20 cellular contexts compared by ENCODE assay signal in the genomic region with DNA sequence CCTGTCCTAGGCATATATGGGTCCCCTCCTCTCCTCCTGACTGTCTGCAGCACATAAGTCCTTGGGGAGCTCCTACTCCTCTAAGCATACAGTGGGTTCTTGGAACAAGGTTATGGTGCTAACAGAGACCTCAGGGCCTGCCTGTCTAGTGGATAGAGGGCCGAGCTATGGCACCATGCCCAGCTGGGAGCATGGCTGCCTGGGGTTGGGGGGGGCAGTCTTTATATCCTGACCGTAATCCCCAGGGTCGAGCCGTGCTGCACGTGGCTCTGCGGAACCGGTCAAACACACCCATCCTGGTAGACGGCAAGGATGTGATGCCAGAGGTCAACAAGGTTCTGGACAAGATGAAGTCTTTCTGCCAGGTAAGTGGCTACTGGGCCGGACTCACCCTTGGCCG. TPM values are rescaled to one million over a fixed set of nuclear protein-coding genes. Genes with fewer than 3 reads are reported as not detected.
DNase-seq lines count a peak whose midpoint lies in the region; ATAC-seq, FAIRE-seq and TF ChIP-seq lines count a peak whose summit lies in the region.
"Had no signal": no experiment of that assay in that cellular context is flagged by ENCODE, and none has a peak within 500 bp of the region (broad histone marks: within the 10 kb centered on the region; RNA-seq: fewer than 3 reads in every experiment).

No MANE protein-coding gene starts in this region.

- DNase-seq in HepG2 (ENCODE audit: low spot score) (no peak), right lobe of liver (no peak), LNCaP clone FGC (ENCODE audit: low read depth) (peak; percentile 32), NCI-H1092 treated with DMSO at 0.1 percent for 48 hours (lab: John Stamatoyannopoulos, UW) (no peak), endodermal cell (no peak)
- DNase-seq in activated naive CD8-positive, alpha-beta T cell treated with anti-CD3 and anti-CD28 coated beads, Interleukin-2, amount 10 ng/mL, durations not matched to agents 7 days and 5 days, result no peak
- DNase-seq: activated CD4-positive, alpha-beta T cell treated with anti-CD3 and anti-CD28 coated beads for 4 hours; cortex of kidney; DMS 273 treated with DMSO at 0.1 percent for 48 hours; head of caudate nucleus; NCI-H1694 treated with DMSO at 0.1 percent for 48 hours; stimulated activated CD4-positive, alpha-beta T cell treated with anti-CD3 and anti-CD28 coated beads, Interleukin-12 subunit alpha, Interleukin-12 subunit beta, amount 100 ng/mL, for 4 hours had no signal

- 0 out of 6 replicates have a peak overlapping the region, but pooled peaks of 1 of the 3 experiments have one; percentile 7 for H3K4me3 ChIP-seq in HepG2 (replicated peaks in 1 of 3; ENCODE audit: insufficient read depth in 1 of 3, low read depth in 2 of 3, low read length in 3 of 3)
- H3K4me3 ChIP-seq in right lobe of liver, result no peak overlapping the region
- no peak overlapping the region for H3K4me3 ChIP-seq in LNCaP clone FGC (ENCODE audit: low read depth, low read length)
- H3K4me3 ChIP-seq in skeletal muscle tissue (ENCODE audit: low read length in 3 of 3), result peak overlapping the region in 2 of 3 donors; percentile 6 to 27
- H3K4me3 ChIP-seq in endodermal cell (ENCODE audit: low read length), result no peak overlapping the region
- H3K4me3 ChIP-seq: adrenal gland had no signal

- CTCF ChIA-PET in HepG2 (lab: Yijun Ruan, JAX; ENCODE audit: low intra/inter-chr PET ratio, low total read pairs), result no interaction called here

- H3K4me2 ChIP-seq in HepG2 (ENCODE audit: low read depth, low read length), result peak overlapping the region; percentile 43

- no peaks in the 10 kb centered on the region for H3K27me3 ChIP-seq in HepG2 (ENCODE audit: control insufficient read depth in 1 of 2, insufficient read depth in 2 of 2, low read length in 2 of 2)
- no peaks in the 10 kb centered on the region for H3K27me3 ChIP-seq in right lobe of liver
- no peaks in the 10 kb centered on the region for H3K27me3 ChIP-seq in skeletal muscle tissue (ENCODE audit: control insufficient read depth in 3 of 3, insufficient read depth in 3 of 3, low read length in 3 of 3)
- no peaks in the 10 kb centered on the region for H3K27me3 ChIP-seq in endodermal cell (ENCODE audit: control insufficient read depth, insufficient read depth, low read length, poor library complexity, severe bottlenecking)
- H3K27me3 ChIP-seq: adrenal gland had no signal

- peaks cover 29% of the 10 kb centered on the region for H4K20me1 ChIP-seq in HepG2 (ENCODE audit: insufficient read depth, low read length)

- H3K9me3 ChIP-seq in HepG2 (ENCODE audit: low read length), result no peaks in the 10 kb centered on the region
- no peaks in the 10 kb centered on the region for H3K9me3 ChIP-seq in right lobe of liver
- no peaks in the 10 kb centered on the region for H3K9me3 ChIP-seq in skeletal muscle tissue (ENCODE audit: control insufficient read depth in 3 of 3, low read length in 3 of 3)
- no peaks in the 10 kb centered on the region for H3K9me3 ChIP-seq in endodermal cell (ENCODE audit: control insufficient read depth, low read length)
- H3K9me3 ChIP-seq: adrenal gland had no signal

- no peak for TF ChIP-seq CTCF in HepG2 (CRISPR knock-in tag; IDR thresholded peaks at IDR 0.05)
- no peak for TF ChIP-seq CTCF in right lobe of liver (IDR thresholded peaks at IDR 0.05)
- TF ChIP-seq CTCF in LNCaP clone FGC (IDR thresholded peaks at IDR 0.05; ENCODE audit: control insufficient read depth, extremely low read depth, insufficient read depth), result no peak
- no peak for TF ChIP-seq CTCF in endodermal cell (conservative IDR thresholded peaks at IDR 0.05)

- H3K4me3 Mint-ChIP-seq in activated naive CD8-positive, alpha-beta T cell treated with anti-CD3 and anti-CD28 coated beads, Interleukin-2, amount 10 ng/mL, durations not matched to agents 7 days and 5 days, result peak overlapping the region; percentile 95
- H3K4me3 Mint-ChIP-seq in endodermal cell, result no peak overlapping the region
- H3K4me3 Mint-ChIP-seq: mesothelial cell of epicardium had no signal

- no peak overlapping the region for H3K9ac ChIP-seq in HepG2 (ENCODE audit: insufficient read depth, low read depth, low read length)
- peak overlapping the region in 2 of 3 donors; percentile 34 to 68 for H3K9ac ChIP-seq in skeletal muscle tissue (ENCODE audit: low read depth in 1 of 3, low read length in 3 of 3)
- H3K9ac ChIP-seq in endodermal cell (ENCODE audit: extremely low read depth, low read length, poor library complexity, severe bottlenecking), result no peak overlapping the region

- no peak for ATAC-seq in HepG2
- ATAC-seq in right lobe of liver, result no peak
- no peak for ATAC-seq in activated naive CD8-positive, alpha-beta T cell treated with anti-CD3 and anti-CD28 coated beads, Interleukin-2, amount 10 ng/mL, durations not matched to agents 7 days and 5 days (ENCODE audit: low read depth)
- no peak for ATAC-seq in GM19397 (IDR thresholded peaks at IDR 0.05; ENCODE audit: unreplicated experiment)
- ATAC-seq: left lobe of liver had no signal

- TF ChIP-seq EP300 in HepG2 (IDR thresholded peaks at IDR 0.05; ENCODE audit: low read depth in 2 of 2, low read length in 2 of 2) (no peak), HepG2 (CRISPR knock-in tag; IDR thresholded peaks at IDR 0.05; ENCODE audit: borderline replicate concordance) (no peak)

- H2AFZ ChIP-seq in HepG2 (ENCODE audit: low read length), result no peak overlapping the region

- no peak for FAIRE-seq in HepG2 (lab: Jason Lieb, UNC)
- FAIRE-seq: bronchial epithelial cell, TTC549 had no signal

- TF ChIP-seq POLR2A in HepG2 (IDR thresholded peaks at IDR 0.05; ENCODE audit: insufficient read depth in 1 of 2, low read depth in 2 of 2, low read length in 2 of 2), result no peak
- no peak for TF ChIP-seq POLR2A in right lobe of liver (IDR thresholded peaks at IDR 0.05)

- no peaks in the 10 kb centered on the region for H3K27me3 Mint-ChIP-seq in activated naive CD8-positive, alpha-beta T cell treated with anti-CD3 and anti-CD28 coated beads, Interleukin-2, amount 10 ng/mL, durations not matched to agents 7 days and 5 days
- H3K27me3 Mint-ChIP-seq in endodermal cell (ENCODE audit: insufficient read depth), result peaks cover under 1% of the 10 kb centered on the region
- H3K27me3 Mint-ChIP-seq: IgD-negative memory B cell had no signal

- in situ Hi-C loops in HepG2 (cut with HindIII; ENCODE audit: extremely low pct_ligation_motif_present, low pct_unique_long_range_greater_than_20kb), result no loop called here

- peaks cover 56% of the 10 kb centered on the region for H3K79me2 ChIP-seq in HepG2 (ENCODE audit: insufficient read depth, low read length)

- peak overlapping the region; percentile 75 for H3K27ac Mint-ChIP-seq in activated naive CD8-positive, alpha-beta T cell treated with anti-CD3 and anti-CD28 coated beads, Interleukin-2, amount 10 ng/mL, durations not matched to agents 7 days and 5 days
- no peak overlapping the region for H3K27ac Mint-ChIP-seq in endodermal cell
- H3K27ac Mint-ChIP-seq: IgD-negative memory B cell, mesothelial cell of epicardium had no signal

- H3K27ac ChIP-seq in HepG2 (ENCODE audit: extremely low read length, insufficient read depth, low read length), result peak overlapping the region; percentile 2
- no peak overlapping the region for H3K27ac ChIP-seq in right lobe of liver
- peak overlapping the region; percentile 91 for H3K27ac ChIP-seq in skeletal muscle tissue (ENCODE audit: low read depth, low read length)
- H3K27ac ChIP-seq in endodermal cell (ENCODE audit: low read depth, low read length), result no peak overlapping the region

- no TSS peak for BruUV-seq in HepG2 (replicated peaks; lab: Mats Ljungman, UMichigan)

- no peak for TF ChIP-seq RAD21 in HepG2 (CRISPR knock-in tag; IDR thresholded peaks at IDR 0.05)

- H3K36me3 Mint-ChIP-seq in activated naive CD8-positive, alpha-beta T cell treated with anti-CD3 and anti-CD28 coated beads, Interleukin-2, amount 10 ng/mL, durations not matched to agents 7 days and 5 days, result peaks cover 48% of the 10 kb centered on the region
- H3K36me3 Mint-ChIP-seq in endodermal cell (ENCODE audit: low read depth), result peaks cover 40% of the 10 kb centered on the region

- intact Hi-C loops in HepG2 (cut with micrococcal nuclease; ENCODE audit: unreplicated experiment), result no loop called here
- intact Hi-C loops in right lobe of liver (cut with DNase I), result no loop called here

- WGBS in HepG2 (ENCODE audit: low lambda C conversion rate), result 94% methylated on average over 9 of the region's 10 CpGs
- no CpG with 5 or more reads among the region's 10 CpGs for WGBS in right lobe of liver (ENCODE audit: insufficient coverage, low coverage, low lambda C conversion rate, missing lambda C conversion rate)
- whole genome bisulfite sequencing in endodermal cell (ENCODE audit: insufficient coverage in 1 of 2, insufficient read length in 1 of 2), 2 experiments, result 92 to 100% methylated on average over 3 to 10 of the region's 10 CpGs

- POLR2A ChIA-PET in HepG2 (lab: Yijun Ruan, JAX), result no interaction called here
- POLR2A ChIA-PET in activated naive CD8-positive, alpha-beta T cell treated with anti-CD3 and anti-CD28 coated beads, Interleukin-2, amount 10 ng/mL, durations not matched to agents 7 days and 5 days (lab: Charles Lee), result interaction anchor here (1.1 to 2.2 kb wide), 2 partner anchors 9 to 17 kb away, joined by 3 to 7 read pairs; no protein-coding TSS in a partner anchor

- H3K36me3 ChIP-seq in HepG2 (replicated peaks in 1 of 2; ENCODE audit: control insufficient read depth in 1 of 2, insufficient read depth in 2 of 2, low read length in 2 of 2), result peaks cover 23 to 47% of the 10 kb centered on the region in 2 experiments
- peaks cover 0 to 43% (median 17%) of the 10 kb centered on the region in 4 donors for H3K36me3 ChIP-seq in right lobe of liver
- H3K36me3 ChIP-seq in skeletal muscle tissue (ENCODE audit: control insufficient read depth in 3 of 3, insufficient read depth in 3 of 3, low read length in 3 of 3), result peaks cover 44 to 51% (median 45%) of the 10 kb centered on the region in 3 donors
- peaks cover 35% of the 10 kb centered on the region for H3K36me3 ChIP-seq in endodermal cell (ENCODE audit: control insufficient read depth, insufficient read depth, low read length)

- H3K4me1 ChIP-seq in HepG2 (ENCODE audit: insufficient read depth, low read length) (peaks cover 70% of the 10 kb centered on the region), right lobe of liver (peaks cover 0 to 42% (median 20%) of the 10 kb centered on the region in 4 donors), skeletal muscle tissue (ENCODE audit: control insufficient read depth in 3 of 3, insufficient read depth in 3 of 3, low read length in 3 of 3) (peaks cover 53 to 63% (median 58%) of the 10 kb centered on the region in 3 donors), endodermal cell (ENCODE audit: control insufficient read depth, insufficient read depth, low read length) (no peaks in the 10 kb centered on the region)

- no peaks in the 10 kb centered on the region for H3K9me3 Mint-ChIP-seq in activated naive CD8-positive, alpha-beta T cell treated with anti-CD3 and anti-CD28 coated beads, Interleukin-2, amount 10 ng/mL, durations not matched to agents 7 days and 5 days
- H3K9me3 Mint-ChIP-seq in endodermal cell, result no peaks in the 10 kb centered on the region
- H3K9me3 Mint-ChIP-seq: IgD-negative memory B cell, mesothelial cell of epicardium had no signal

- peaks cover 51% of the 10 kb centered on the region for H3K4me1 Mint-ChIP-seq in activated naive CD8-positive, alpha-beta T cell treated with anti-CD3 and anti-CD28 coated beads, Interleukin-2, amount 10 ng/mL, durations not matched to agents 7 days and 5 days
- H3K4me1 Mint-ChIP-seq in endodermal cell, result peaks cover 11% of the 10 kb centered on the region

RNA-seq across cellular contexts. Expression of a gene that starts 3.3 kb away (rescaled TPM):
- total RNA-seq in HepG2 (2016; rRNA removed; fragmentation: Illumina TruSeq; extraction: Trizol) (167 and 207 TPM in 2 replicates), right lobe of liver (100 to 1,000 TPM; 163 to 364 (median 256) TPM), skeletal muscle tissue (80.4 TPM), endodermal cell (100 to 1,000 TPM; 181 to 183 TPM)
- total RNA-seq in HepG2 (2016; cell fraction: cytosol; rRNA removed; fragmentation: Illumina TruSeq; extraction: Trizol; ENCODE audit: low read depth), result 57.7 and 63.3 TPM in 2 replicates
- 170 and 179 TPM in 2 replicates for total RNA-seq in HepG2 (2016; cell fraction: insoluble cytoplasmic fraction; rRNA removed; fragmentation: Illumina TruSeq; extraction: Trizol)
- total RNA-seq in HepG2 (2016; cell fraction: membrane; rRNA removed; fragmentation: Illumina TruSeq; extraction: Trizol), result 117 and 119 TPM in 2 replicates
- total RNA-seq in HepG2 (2016; cell fraction: nucleus; rRNA removed; fragmentation: Illumina TruSeq; extraction: Trizol), result 102 and 114 TPM in 2 replicates
- polyA plus RNA-seq in HepG2 (2011; rRNA removed), result 115 and 147 TPM in 2 replicates
- 137 and 170 TPM in 2 replicates for polyA plus RNA-seq in HepG2 (2011; cell fraction: cytosol; rRNA removed)
- polyA plus RNA-seq in HepG2 (2011; cell fraction: nucleus; rRNA removed), result 307 and 407 TPM in 2 replicates
- polyA plus RNA-seq in HepG2 (2012), result 311 and 360 TPM in 2 replicates
- polyA plus RNA-seq in HepG2 (2016; cell fraction: cytosol; fragmentation: Illumina TruSeq; extraction: Trizol; ENCODE audit: low read depth), result 97.4 and 105 TPM in 2 replicates
- 183 and 254 TPM in 2 replicates for polyA plus RNA-seq in HepG2 (2016; cell fraction: insoluble cytoplasmic fraction; fragmentation: Illumina TruSeq; extraction: Trizol; ENCODE audit: low read depth)
- 113 and 126 TPM in 2 replicates for polyA plus RNA-seq in HepG2 (2016; cell fraction: membrane; fragmentation: Illumina TruSeq; extraction: Trizol; ENCODE audit: low read depth)
- 173 and 188 TPM in 2 replicates for polyA plus RNA-seq in HepG2 (2016; cell fraction: nucleus; fragmentation: Illumina TruSeq; extraction: Trizol; ENCODE audit: insufficient read depth, low read depth)
- 301 and 307 TPM in 2 replicates for polyA minus RNA-seq in HepG2 (2011; rRNA and poly(A)+ RNA removed; ENCODE audit: low replicate concordance)
- polyA minus RNA-seq in HepG2 (2011; cell fraction: cytosol; rRNA and poly(A)+ RNA removed), result 278 and 286 TPM in 2 replicates
- polyA minus RNA-seq in HepG2 (2011; cell fraction: nucleus; rRNA and poly(A)+ RNA removed), result 125 and 126 TPM in 2 replicates
- 100 to 1,000 TPM; 725 to 786 TPM for total RNA-seq in activated naive CD8-positive, alpha-beta T cell treated with anti-CD3 and anti-CD28 coated beads, Interleukin-2, amount 10 ng/mL, durations not matched to agents 7 days and 5 days
- polyA plus RNA-seq in endodermal cell (2013, experiment 1 of 2), result 139 TPM
- 133 TPM for polyA plus RNA-seq in endodermal cell (2013, experiment 2 of 2)

RNA-seq across cellular contexts. Expression of a gene that starts 35.9 kb away (rescaled TPM):
- total RNA-seq in HepG2 (2016; rRNA removed; fragmentation: Illumina TruSeq; extraction: Trizol) (35.2 and 40.5 TPM in 2 replicates), right lobe of liver (10 to 100 TPM in 2 of 6 experiments, 1 to 10 TPM in 4; 3.0 to 13.4 (median 4.5) TPM), skeletal muscle tissue (19.8 TPM), endodermal cell (10 to 100 TPM; 25.0 to 25.1 TPM)
- total RNA-seq in HepG2 (2016; cell fraction: cytosol; rRNA removed; fragmentation: Illumina TruSeq; extraction: Trizol; ENCODE audit: low read depth), result 11.6 and 14.8 TPM in 2 replicates
- 33.1 and 33.4 TPM in 2 replicates for total RNA-seq in HepG2 (2016; cell fraction: insoluble cytoplasmic fraction; rRNA removed; fragmentation: Illumina TruSeq; extraction: Trizol)
- total RNA-seq in HepG2 (2016; cell fraction: membrane; rRNA removed; fragmentation: Illumina TruSeq; extraction: Trizol), result 13.3 and 18.3 TPM in 2 replicates
- 15.7 and 15.8 TPM in 2 replicates for total RNA-seq in HepG2 (2016; cell fraction: nucleus; rRNA removed; fragmentation: Illumina TruSeq; extraction: Trizol)
- polyA plus RNA-seq in HepG2 (2011; rRNA removed), result 24.5 and 29.3 TPM in 2 replicates
- polyA plus RNA-seq in HepG2 (2011; cell fraction: cytosol; rRNA removed), result 30.4 and 32.4 TPM in 2 replicates
- polyA plus RNA-seq in HepG2 (2011; cell fraction: nucleus; rRNA removed), result 11.2 and 15.1 TPM in 2 replicates
- polyA plus RNA-seq in HepG2 (2012), result 22.2 and 26.3 TPM in 2 replicates
- 9.9 and 11.5 TPM in 2 replicates for polyA plus RNA-seq in HepG2 (2016; cell fraction: cytosol; fragmentation: Illumina TruSeq; extraction: Trizol; ENCODE audit: low read depth)
- 28.1 and 29.2 TPM in 2 replicates for polyA plus RNA-seq in HepG2 (2016; cell fraction: insoluble cytoplasmic fraction; fragmentation: Illumina TruSeq; extraction: Trizol; ENCODE audit: low read depth)
- 11.1 and 13.6 TPM in 2 replicates for polyA plus RNA-seq in HepG2 (2016; cell fraction: membrane; fragmentation: Illumina TruSeq; extraction: Trizol; ENCODE audit: low read depth)
- 16.5 and 17.5 TPM in 2 replicates for polyA plus RNA-seq in HepG2 (2016; cell fraction: nucleus; fragmentation: Illumina TruSeq; extraction: Trizol; ENCODE audit: insufficient read depth, low read depth)
- polyA minus RNA-seq in HepG2 (2011; rRNA and poly(A)+ RNA removed; ENCODE audit: low replicate concordance), result 34.1 and 34.4 TPM in 2 replicates
- polyA minus RNA-seq in HepG2 (2011; cell fraction: cytosol; rRNA and poly(A)+ RNA removed), result 6.5 and 7.9 TPM in 2 replicates
- 11.6 and 12.1 TPM in 2 replicates for polyA minus RNA-seq in HepG2 (2011; cell fraction: nucleus; rRNA and poly(A)+ RNA removed)
- 10 to 100 TPM in 1 of 2 experiments, 1 to 10 TPM in 1; 9.4 to 13.3 TPM for total RNA-seq in activated naive CD8-positive, alpha-beta T cell treated with anti-CD3 and anti-CD28 coated beads, Interleukin-2, amount 10 ng/mL, durations not matched to agents 7 days and 5 days
- 25.7 TPM for polyA plus RNA-seq in endodermal cell (2013, experiment 1 of 2)
- 15.5 TPM for polyA plus RNA-seq in endodermal cell (2013, experiment 2 of 2)

RNA-seq across cellular contexts. Expression of a gene that starts 59.8 kb away (rescaled TPM):
- total RNA-seq in HepG2 (2016; rRNA removed; fragmentation: Illumina TruSeq; extraction: Trizol), result 222 and 327 TPM in 2 replicates
- total RNA-seq in HepG2 (2016; cell fraction: cytosol; rRNA removed; fragmentation: Illumina TruSeq; extraction: Trizol; ENCODE audit: low read depth), result 111 and 132 TPM in 2 replicates
- 217 and 335 TPM in 2 replicates for total RNA-seq in HepG2 (2016; cell fraction: insoluble cytoplasmic fraction; rRNA removed; fragmentation: Illumina TruSeq; extraction: Trizol)
- 253 and 274 TPM in 2 replicates for total RNA-seq in HepG2 (2016; cell fraction: membrane; rRNA removed; fragmentation: Illumina TruSeq; extraction: Trizol)
- total RNA-seq in HepG2 (2016; cell fraction: nucleus; rRNA removed; fragmentation: Illumina TruSeq; extraction: Trizol), result 84.0 and 88.3 TPM in 2 replicates
- polyA plus RNA-seq in HepG2 (2011; rRNA removed), result 117 and 172 TPM in 2 replicates
- polyA plus RNA-seq in HepG2 (2011; cell fraction: cytosol; rRNA removed), result 89.3 and 104 TPM in 2 replicates
- polyA plus RNA-seq in HepG2 (2011; cell fraction: nucleus; rRNA removed), result 43.7 and 47.8 TPM in 2 replicates
- polyA plus RNA-seq in HepG2 (2012), result 112 and 146 TPM in 2 replicates
- 64.4 and 67.9 TPM in 2 replicates for polyA plus RNA-seq in HepG2 (2016; cell fraction: cytosol; fragmentation: Illumina TruSeq; extraction: Trizol; ENCODE audit: low read depth)
- 228 and 233 TPM in 2 replicates for polyA plus RNA-seq in HepG2 (2016; cell fraction: insoluble cytoplasmic fraction; fragmentation: Illumina TruSeq; extraction: Trizol; ENCODE audit: low read depth)
- 113 and 131 TPM in 2 replicates for polyA plus RNA-seq in HepG2 (2016; cell fraction: membrane; fragmentation: Illumina TruSeq; extraction: Trizol; ENCODE audit: low read depth)
- 93.7 and 95.4 TPM in 2 replicates for polyA plus RNA-seq in HepG2 (2016; cell fraction: nucleus; fragmentation: Illumina TruSeq; extraction: Trizol; ENCODE audit: insufficient read depth, low read depth)
- 113 and 118 TPM in 2 replicates for polyA minus RNA-seq in HepG2 (2011; rRNA and poly(A)+ RNA removed; ENCODE audit: low replicate concordance)
- 132 and 194 TPM in 2 replicates for polyA minus RNA-seq in HepG2 (2011; cell fraction: cytosol; rRNA and poly(A)+ RNA removed)
- 68.1 and 99.3 TPM in 2 replicates for polyA minus RNA-seq in HepG2 (2011; cell fraction: nucleus; rRNA and poly(A)+ RNA removed)
- total RNA-seq in right lobe of liver, result 10 to 100 TPM; 16.8 to 33.0 (median 25.2) TPM
- total RNA-seq in activated naive CD8-positive, alpha-beta T cell treated with anti-CD3 and anti-CD28 coated beads, Interleukin-2, amount 10 ng/mL, durations not matched to agents 7 days and 5 days, result 100 to 1,000 TPM; 106 to 113 TPM
- total RNA-seq in skeletal muscle tissue, result 121 TPM
- 100 to 1,000 TPM; 147 to 160 TPM for total RNA-seq in endodermal cell
- polyA plus RNA-seq in endodermal cell (2013, experiment 1 of 2), result 289 TPM
- polyA plus RNA-seq in endodermal cell (2013, experiment 2 of 2), result 277 TPM

Comparison
In these comparisons a context has a peak if more than half of its experiments do, and no peak if none do; other contexts are left out.
1. H3K27ac ChIP-seq: peak in HepG2 (single experiment) and skeletal muscle tissue (single experiment); none in right lobe of liver (0 of 3) and endodermal cell (single experiment).
2. H3K4me3 ChIP-seq: peak in skeletal muscle tissue (2 of 3); none in right lobe of liver (0 of 3), LNCaP clone FGC (single experiment) and endodermal cell (single experiment).
3. H3K9ac ChIP-seq: peak in skeletal muscle tissue (2 of 3); none in HepG2 (single experiment) and endodermal cell (single experiment).